Comparison of ENCODE assay signal across 9 cellular contexts in genomic region chr1:101137144-101138126, GRCh38.
DNase-seq lines count a peak whose midpoint lies in the region; ATAC-seq, FAIRE-seq and TF ChIP-seq lines count a peak whose summit lies in the region.
"Had no signal": no experiment of that assay in that cellular context is flagged by ENCODE, and none has a peak within 500 bp of the region (broad histone marks: within the 10 kb centered on the region; RNA-seq: fewer than 3 reads in every experiment).

No MANE protein-coding gene starts in this region.

- no peaks in the 10 kb centered on the region for H3K27me3 Mint-ChIP-seq in activated T-cell treated with anti-CD3 and anti-CD28 coated beads, Interleukin-2, amount 50 U/mL, for 24 hours

- FAIRE-seq in K562 (lab: Jason Lieb, UNC) = peak; percentile 42
- FAIRE-seq: islet of Langerhans had no signal

- H3K4me3 ChIP-seq in HUES48 (ENCODE audit: low read depth, low read length) (peak overlapping the region; percentile 50), K562 (no peak overlapping the region), smooth muscle cell (no peak overlapping the region)

- H3K27ac Mint-ChIP-seq in activated T-cell treated with anti-CD3 and anti-CD28 coated beads, Interleukin-2, amount 50 U/mL, for 24 hours = peak overlapping the region; percentile 87

- no peak for ATAC-seq in K562

- H3K27me3 ChIP-seq in HUES48 (ENCODE audit: control insufficient read depth, insufficient read depth, low read length) (no peaks in the 10 kb centered on the region), K562 (ENCODE audit: control insufficient read depth in 2 of 2, insufficient read depth in 2 of 2, low read length in 2 of 2) (no peaks in the 10 kb centered on the region), smooth muscle cell (ENCODE audit: low read depth) (no peaks in the 10 kb centered on the region)

- H3K4me1 ChIP-seq in HUES48 (ENCODE audit: control insufficient read depth, insufficient read depth, low read length) (peaks cover 19% of the 10 kb centered on the region), K562 (replicated peaks in 1 of 2; ENCODE audit: control insufficient read depth in 2 of 2, insufficient read depth in 2 of 2, low read length in 2 of 2) (peaks cover 0 to 20% of the 10 kb centered on the region in 2 experiments; a peak in 3 of 5 replicates), smooth muscle cell (ENCODE audit: low read depth) (peaks cover 16% of the 10 kb centered on the region)

- no peak for DNase-seq in activated T-cell treated with anti-CD3 and anti-CD28 coated beads, Interleukin-2, amount 50 U/mL, for 24 hours
- DNase-seq in activated T-cell treated with anti-CD3 and anti-CD28 coated beads for 4 hours (no peak), K562 (ENCODE audit: extremely low read depth in 1 of 4, low spot score in 3 of 4) (no peak), smooth muscle cell (lab: John Stamatoyannopoulos, UW; ENCODE audit: unreplicated experiment) (no peak), NCI-H2227 treated with DMSO at 0.1 percent for 48 hours (lab: John Stamatoyannopoulos, UW) (no peak), HuH-7.5 (ENCODE audit: low spot score) (no peak)
- no peak for DNase-seq in stimulated activated CD4-positive, alpha-beta T cell treated with anti-CD3 and anti-CD28 coated beads, Interleukin-4, amount 100 ng/mL, for 1 hour

- no peak for TF ChIP-seq POLR2A in K562 (conservative IDR thresholded peaks at IDR 0.05)

- H3K4me2 ChIP-seq in K562 (ENCODE audit: insufficient read depth, low read length) = no peak overlapping the region
- peak overlapping the region; percentile 55 for H3K4me2 ChIP-seq in smooth muscle cell

- intact Hi-C loops in K562 (cut with micrococcal nuclease) = loop anchor here (2.0 to 5.0 kb wide), 2 partner anchors 151 to 210 kb away; no protein-coding TSS in a partner anchor

- H3K27ac ChIP-seq in HUES48 (ENCODE audit: low read depth, low read length) (peak overlapping the region; percentile 58), K562 (ENCODE audit: extremely low read depth, low read depth, low read length) (no peak overlapping the region), smooth muscle cell (ENCODE audit: low read depth) (no peak overlapping the region)

- no peaks in the 10 kb centered on the region for H3K36me3 Mint-ChIP-seq in activated T-cell treated with anti-CD3 and anti-CD28 coated beads, Interleukin-2, amount 50 U/mL, for 24 hours (ENCODE audit: low read depth)

- 15% methylated on average over 5 of the region's 5 CpGs for WGBS in K562 (ENCODE audit: insufficient coverage, low coverage, missing lambda C conversion rate)
- WGBS in smooth muscle cell (ENCODE audit: low lambda C conversion rate) = 32% methylated on average over 5 of the region's 5 CpGs

- H3K9me3 Mint-ChIP-seq in activated T-cell treated with anti-CD3 and anti-CD28 coated beads, Interleukin-2, amount 50 U/mL, for 24 hours = no peaks in the 10 kb centered on the region

- CTCF ChIA-PET in K562 (lab: Yijun Ruan, JAX; ENCODE audit: low intra/inter-chr PET ratio) = interaction anchor here (0.6 to 0.9 kb wide), 2 partner anchors 11 to 151 kb away, joined by 3 to 5 read pairs; no protein-coding TSS in a partner anchor

- H2AFZ ChIP-seq in K562 (ENCODE audit: low read depth, low read length) (no peak overlapping the region), smooth muscle cell (ENCODE audit: low read depth) (no peak overlapping the region)

- H3K79me2 ChIP-seq in K562 (ENCODE audit: control insufficient read depth, insufficient read depth, low read length) (no peaks in the 10 kb centered on the region), smooth muscle cell (ENCODE audit: low read depth) (no peaks in the 10 kb centered on the region)

- no peaks in the 10 kb centered on the region for H3K9me1 ChIP-seq in K562 (ENCODE audit: control insufficient read depth, insufficient read depth, low read length)

- peak overlapping the region; percentile 48; the same call in 1 of the 2 replicates for H3K9ac ChIP-seq in HUES48 (ENCODE audit: low read depth, low read length)
- no peak overlapping the region for H3K9ac ChIP-seq in K562 (ENCODE audit: insufficient read depth in 1 of 2, low read depth in 2 of 2, low read length in 2 of 2)
- H3K9ac ChIP-seq in smooth muscle cell (ENCODE audit: low read depth) = no peak overlapping the region

- TF ChIP-seq RAD21 in K562 (CRISPR knock-in tag; conservative IDR thresholded peaks at IDR 0.05 in 1 of 2, IDR thresholded peaks at IDR 0.05 in 1 of 2) = no peak

- POLR2A ChIA-PET in K562 (lab: Yijun Ruan, JAX) = interaction anchor here (0.7 to 1.7 kb wide), 3 partner anchors 7 to 12 kb away, joined by 4 to 5 read pairs (median 5); no protein-coding TSS in a partner anchor

- H3K9me3 ChIP-seq in HUES48 (ENCODE audit: control insufficient read depth, insufficient read depth, low read length) = no peaks in the 10 kb centered on the region
- no peaks in the 10 kb centered on the region for H3K9me3 ChIP-seq in K562 (replicated peaks; ENCODE audit: control insufficient read depth, insufficient read depth, low read depth, low read length)
- no peaks in the 10 kb centered on the region for H3K9me3 ChIP-seq in smooth muscle cell (replicated peaks; ENCODE audit: low read depth)

- TF ChIP-seq CTCF in K562 (IDR thresholded peaks at IDR 0.05 in 2 of 3, conservative IDR thresholded peaks at IDR 0.05 in 1 of 3; ENCODE audit: insufficient read depth in 2 of 3, low read depth in 1 of 3, low read length in 3 of 3) (no peak), smooth muscle cell (IDR thresholded peaks at IDR 0.05; ENCODE audit: borderline replicate concordance, insufficient read depth, poor library complexity, severe bottlenecking) (no peak)

- in situ Hi-C loops in K562 (cut with MboI) = loop anchor here (10.0 kb wide), 1 partner anchor 147 kb away; no protein-coding TSS in a partner anchor

- no peaks in the 10 kb centered on the region for H3F3A ChIP-seq in smooth muscle cell (ENCODE audit: low read depth)

- peaks cover 69% of the 10 kb centered on the region for H3K4me1 Mint-ChIP-seq in activated T-cell treated with anti-CD3 and anti-CD28 coated beads, Interleukin-2, amount 50 U/mL, for 24 hours (ENCODE audit: low read depth)

- no peak for TF ChIP-seq EP300 in K562 (IDR thresholded peaks at IDR 0.05; ENCODE audit: low read length)

- H3K4me3 Mint-ChIP-seq in activated T-cell treated with anti-CD3 and anti-CD28 coated beads, Interleukin-2, amount 50 U/mL, for 24 hours = peak overlapping the region; percentile 16

- H3K36me3 ChIP-seq in HUES48 (ENCODE audit: control insufficient read depth, insufficient read depth, low read length) (no peaks in the 10 kb centered on the region), K562 (ENCODE audit: control insufficient read depth, insufficient read depth, low read length) (no peaks in the 10 kb centered on the region), smooth muscle cell (ENCODE audit: low read depth) (no peaks in the 10 kb centered on the region)

- no TSS peak for BruUV-seq in K562 (replicated peaks; lab: Mats Ljungman, UMichigan)

- no peaks in the 10 kb centered on the region for H4K20me1 ChIP-seq in K562 (replicated peaks; ENCODE audit: control insufficient read depth, insufficient read depth, low read length)
- H4K20me1 ChIP-seq in smooth muscle cell (ENCODE audit: low read depth) = no peaks in the 10 kb centered on the region

TF ChIP-seq in K562, 482 proteins besides CTCF, POLR2A, EP300 and RAD21 (continues in another document):
- TF ChIP-seq ZNF316 (IDR thresholded peaks at IDR 0.05) (no peak), U2AF1 (optimal IDR thresholded peaks at IDR 0.05; ENCODE audit: low read depth, low read length) (no peak), KLF10 (CRISPR knock-in tag; IDR thresholded peaks at IDR 0.05) (no peak), RCOR1 (IDR thresholded peaks at IDR 0.05; ENCODE audit: borderline replicate concordance in 1 of 2, low read depth in 2 of 2, low read length in 2 of 2) (no peak), ZNF695 (CRISPR knock-in tag; IDR thresholded peaks at IDR 0.05) (no peak), BHLHE40 (IDR thresholded peaks at IDR 0.05; ENCODE audit: low read length) (no peak), ZNF766 (CRISPR knock-in tag; conservative IDR thresholded peaks at IDR 0.05) (no peak), ELK1 (CRISPR knock-in tag; IDR thresholded peaks at IDR 0.05) (no peak), DLX4 (CRISPR knock-in tag; IDR thresholded peaks at IDR 0.05) (no peak), ZKSCAN3 (CRISPR knock-in tag; IDR thresholded peaks at IDR 0.05) (no peak), SREBF2 (CRISPR knock-in tag; IDR thresholded peaks at IDR 0.05) (no peak), ZNF253 (CRISPR knock-in tag; conservative IDR thresholded peaks at IDR 0.05) (no peak), THRAP3 (IDR thresholded peaks at IDR 0.05; ENCODE audit: borderline replicate concordance) (no peak), SFPQ (IDR thresholded peaks at IDR 0.05; ENCODE audit: low read depth, low read length) (no peak)
